In genomic region chrX:106401965-106402559, GRCh38 we compare ENCODE assay signal across 25 cellular contexts.
DNase-seq lines count a peak whose midpoint lies in the region; ATAC-seq and TF ChIP-seq lines count a peak whose summit lies in the region.
"Had no signal": no experiment of that assay in that cellular context is flagged by ENCODE, and none has a peak within 500 bp of the region (broad histone marks: within the 10 kb centered on the region; RNA-seq: fewer than 3 reads in every experiment).

No MANE protein-coding gene starts in this region.

- TF ChIP-seq POLR2A in thyroid gland (IDR thresholded peaks at IDR 0.05) = no peak

- intact Hi-C loops in colonic mucosa (cut with DNase I) (no loop called here), mucosa of descending colon (cut with DNase I, micrococcal nuclease) (no loop called here), thyroid gland (cut with DNase I) (no loop called here), tibial artery (cut with DNase I; ENCODE audit: low total_unique reads) (no loop called here)

- H3K9me3 ChIP-seq in colonic mucosa = no peaks in the 10 kb centered on the region
- no peaks in the 10 kb centered on the region for H3K9me3 ChIP-seq in mucosa of descending colon
- H3K9me3 ChIP-seq in thyroid gland = no peaks in the 10 kb centered on the region
- H3K9me3 ChIP-seq in tibial artery = no peaks in the 10 kb centered on the region
- H3K9me3 ChIP-seq: SJSA1 had no signal

- no peaks in the 10 kb centered on the region for H3K36me3 ChIP-seq in colonic mucosa
- H3K36me3 ChIP-seq in mucosa of descending colon (ENCODE audit: low read depth) = no peaks in the 10 kb centered on the region
- H3K36me3 ChIP-seq in thyroid gland = no peaks in the 10 kb centered on the region
- no peaks in the 10 kb centered on the region for H3K36me3 ChIP-seq in tibial artery
- H3K36me3 ChIP-seq: BLaER1 treated with 17β-estradiol and CSF1 and Interleukin-3, amounts not matched to agents 10 nM and 100 nM; SJSA1 had no signal

- peak; percentile 40 for DNase-seq in HT-29 (ENCODE audit: low spot score)
- peak; percentile 63 for DNase-seq in colonic mucosa
- DNase-seq in mucosa of descending colon = peak; percentile 38 to 76 (median 43)
- peak; percentile 17 to 30 for DNase-seq in thyroid gland
- DNase-seq in NCI-H510A treated with DMSO at 0.1 percent for 48 hours (lab: John Stamatoyannopoulos, UW) = no peak
- DNase-seq in tibial artery = no peak
- no peak for DNase-seq in AG08396 (ENCODE audit: low spot score)
- DNase-seq: AML-193; CD4-positive, alpha-beta T cell; H9; HFFc6; KG1; NCI-H1092; NCI-H1436; NCI-H187; NCI-H2081 treated with DMSO at 0.1 percent for 48 hours; NCI-H446; NCI-H526; NCI-H82; PC-9; Right ventricle myocardium superior; RPMI8226 had no signal

- H3K4me1 ChIP-seq in colonic mucosa = no peaks in the 10 kb centered on the region
- H3K4me1 ChIP-seq in mucosa of descending colon (ENCODE audit: low read depth) = no peaks in the 10 kb centered on the region
- H3K4me1 ChIP-seq in thyroid gland = peaks cover 0 to 5% of the 10 kb centered on the region in 2 donors
- no peaks in the 10 kb centered on the region for H3K4me1 ChIP-seq in tibial artery
- H3K4me1 ChIP-seq: BLaER1 treated with 17β-estradiol and CSF1 and Interleukin-3, amounts not matched to agents 10 nM and 100 nM; SJSA1 had no signal

- H3K27ac ChIP-seq in colonic mucosa (no peak overlapping the region), thyroid gland (no peak overlapping the region), tibial artery (no peak overlapping the region)
- H3K27ac ChIP-seq: BLaER1 treated with 17β-estradiol and CSF1 and Interleukin-3, amounts not matched to agents 10 nM and 100 nM; PC-9; SJSA1 had no signal

- H3K27me3 ChIP-seq in colonic mucosa (no peaks in the 10 kb centered on the region), thyroid gland (no peaks in the 10 kb centered on the region), tibial artery (no peaks in the 10 kb centered on the region)
- H3K27me3 ChIP-seq: SJSA1 had no signal

- 39 to 60% methylated on average over 10 of the region's 10 CpGs for WGBS in thyroid gland, 2 donors

- TF ChIP-seq CTCF in colonic mucosa (IDR thresholded peaks at IDR 0.05) (no peak), mucosa of descending colon (IDR thresholded peaks at IDR 0.05) (no peak), thyroid gland (IDR thresholded peaks at IDR 0.05) (no peak), tibial artery (IDR thresholded peaks at IDR 0.05) (no peak)

- peak; percentile 90 for ATAC-seq in mucosa of descending colon
- ATAC-seq: GM23338 had no signal

- H3K4me3 ChIP-seq in colonic mucosa (no peak overlapping the region), mucosa of descending colon (no peak overlapping the region), thyroid gland (replicated peaks in 1 of 3) (no peak overlapping the region), tibial artery (no peak overlapping the region)
- H3K4me3 ChIP-seq: BLaER1 treated with 17β-estradiol and CSF1 and Interleukin-3, amounts not matched to agents 10 nM and 100 nM; GM23338; PC-9; SJSA1 had no signal

- no peak overlapping the region for H3K9ac ChIP-seq in colonic mucosa (ENCODE audit: low read depth in 2 of 2, low read length in 2 of 2)
- H3K9ac ChIP-seq: BLaER1 treated with 17β-estradiol and CSF1 and Interleukin-3, amounts not matched to agents 10 nM and 100 nM had no signal

Comparison
In these comparisons a context has a peak if more than half of its experiments do, and no peak if none do; other contexts are left out.
1. DNase-seq: peak in HT-29 (single experiment), colonic mucosa (single experiment), mucosa of descending colon (3 of 3) and thyroid gland (2 of 2); none in NCI-H510A treated with DMSO at 0.1 percent for 48 hours (single experiment), tibial artery (0 of 2) and AG08396 (single experiment).